Comparison of ENCODE assay signal across 1 cellular context in the genomic region with DNA sequence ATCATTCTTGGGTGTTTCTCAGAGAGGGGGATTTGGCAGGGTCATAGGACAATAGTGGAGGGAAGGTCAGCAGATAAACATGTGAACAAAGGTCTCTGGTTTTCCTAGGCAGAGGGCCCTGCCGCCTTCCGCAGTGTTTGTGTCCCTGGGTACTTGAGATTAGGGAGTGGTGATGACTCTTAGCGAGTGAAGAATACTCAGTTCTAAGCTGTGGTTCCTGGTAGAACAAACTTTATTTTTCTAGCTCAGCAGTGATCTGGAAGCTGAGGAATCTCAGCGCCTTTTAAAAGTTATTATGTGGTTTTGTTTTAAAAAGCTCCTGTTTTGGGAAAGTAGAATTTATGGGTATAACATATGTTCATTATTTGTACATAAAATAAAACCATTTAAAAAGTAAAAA. TPM values are rescaled to one million over a fixed set of nuclear protein-coding genes. Genes with fewer than 3 reads are reported as not detected.
"Had no signal": no experiment of that assay in that cellular context is flagged by ENCODE, and none has a peak within 500 bp of the region (broad histone marks: within the 10 kb centered on the region; RNA-seq: fewer than 3 reads in every experiment).

No MANE protein-coding gene starts in this region.

RNA-seq across cellular contexts. Expression of a gene that starts 29.9 kb away (rescaled TPM):
- polyA plus RNA-seq: cardiac muscle cell had no signal
